Comparison of ENCODE assay signal across 22 cellular contexts in genomic region chrX:154991476-154991875, GRCh38.
"Had no signal": no experiment of that assay in that cellular context is flagged by ENCODE, and none has a peak within 500 bp of the region (broad histone marks: within the 10 kb centered on the region; RNA-seq: fewer than 3 reads in every experiment).

No MANE protein-coding gene starts in this region.

- ATAC-seq: gastrocnemius medialis, right cardiac atrium, WTC11 had no signal

- H3K36me3 Mint-ChIP-seq: WTC11 had no signal

- H3K36me3 ChIP-seq: brain microvascular endothelial cell, esophagus squamous epithelium, gastrocnemius medialis, uterus had no signal

- H3K9me3 ChIP-seq: esophagus squamous epithelium, gastrocnemius medialis, testis, uterus had no signal

- H3K27ac ChIP-seq: brain microvascular endothelial cell, esophagus squamous epithelium, gastrocnemius medialis, parathyroid adenoma, testis, uterus had no signal

- H3K27ac Mint-ChIP-seq: activated T-helper 2 cell treated with anti-CD3 and anti-CD28 coated beads, Interferon-gamma antibody, Interleukin-2, Interleukin-4, amounts not matched to agents 10 μg/mL and 5 μg/mL and 100 μg/mL, durations not matched to agents 14 hours and 24 hours and 36 hours; endodermal cell; nephron progenitor cell; T-helper 1 cell treated with Interleukin-12 subunit alpha and Interleukin-12 subunit beta and Interleukin-4 antibody, amounts not matched to agents 30 μg/mL and 1 μg/mL, for 36 hours; WTC11 had no signal

- H3K79me2 ChIP-seq: parathyroid adenoma had no signal

- DNase-seq: activated naive CD4-positive, alpha-beta T cell; aorta; brain microvascular endothelial cell; central memory CD4-positive, alpha-beta T cell; cortex of kidney; endodermal cell; esophagus squamous epithelium; gastrocnemius medialis; head of caudate nucleus; hypothalamus; mesenchymal stem cell; nephron progenitor cell; right cardiac atrium; stimulated activated CD4-positive, alpha-beta T cell treated with anti-CD3 and anti-CD28 coated beads, Interleukin-12 subunit alpha, Interleukin-12 subunit beta, amount 100 ng/mL, for 4 hours; T1000; testis; trophoblast cell; uterus had no signal

- H3K4me3 ChIP-seq: esophagus squamous epithelium, gastrocnemius medialis, testis, uterus had no signal

- H3K27me3 ChIP-seq: brain microvascular endothelial cell, esophagus squamous epithelium, gastrocnemius medialis, testis, uterus had no signal

- H3K9ac ChIP-seq: parathyroid adenoma had no signal

- H2AFZ ChIP-seq: parathyroid adenoma had no signal

- H3K4me3 Mint-ChIP-seq: endodermal cell; nephron progenitor cell; T-helper 1 cell treated with Interleukin-12 subunit alpha and Interleukin-12 subunit beta and Interleukin-4 antibody, amounts not matched to agents 30 μg/mL and 1 μg/mL, for 36 hours; WTC11 had no signal

- H3K4me1 Mint-ChIP-seq: nephron progenitor cell had no signal

- H3K9me3 Mint-ChIP-seq: activated T-helper 2 cell treated with anti-CD3 and anti-CD28 coated beads, Interferon-gamma antibody, Interleukin-2, Interleukin-4, amounts not matched to agents 10 μg/mL and 5 μg/mL and 100 μg/mL, durations not matched to agents 14 hours and 24 hours and 36 hours; T-helper 1 cell treated with Interleukin-12 subunit alpha and Interleukin-12 subunit beta and Interleukin-4 antibody, amounts not matched to agents 30 μg/mL and 1 μg/mL, for 36 hours; WTC11 had no signal

- H3K4me1 ChIP-seq: esophagus squamous epithelium, gastrocnemius medialis, parathyroid adenoma, testis, uterus had no signal
